Comparison of ENCODE assay signal across 30 cellular contexts in genomic region chr15:76377217-76377616, GRCh38. TPM values are rescaled to one million over a fixed set of nuclear protein-coding genes. Genes with fewer than 3 reads are reported as not detected.
"Had no signal": no experiment of that assay in that cellular context is flagged by ENCODE, and none has a peak within 500 bp of the region (broad histone marks: within the 10 kb centered on the region; RNA-seq: fewer than 3 reads in every experiment).

No MANE protein-coding gene starts in this region.

- FAIRE-seq: colon had no signal

- H3K9me3 Mint-ChIP-seq: immature natural killer cell; naive thymus-derived CD8-positive, alpha-beta T cell; nephron progenitor cell; stimulated activated naive B cell treated with anti-CD40 and anti-IgM and Interleukin-4, amounts not matched to agents 10 μg/mL and 1 μg/mL and 100 μg/mL, for 72 hours; stimulated activated naive CD8-positive, alpha-beta T cell treated with anti-CD3 and anti-CD28 coated beads, Interleukin-15, Interleukin-2, amounts not matched to agents 100 ng/mL and 50 ng/mL, for 24 hours had no signal

- ATAC-seq: esophagus mucosa; foreskin keratinocyte; gastroesophageal sphincter; heart right ventricle; naive thymus-derived CD8-positive, alpha-beta T cell; stimulated activated naive B cell treated with anti-CD40 and anti-IgM and Interleukin-4, amounts not matched to agents 10 μg/mL and 1 μg/mL and 100 μg/mL, for 72 hours had no signal

- H3K4me1 ChIP-seq: foreskin keratinocyte, gastroesophageal sphincter, prostate gland, right atrium auricular region, sigmoid colon, tibial nerve, vagina had no signal

- H3K27me3 Mint-ChIP-seq: naive thymus-derived CD8-positive, alpha-beta T cell; stimulated activated naive B cell treated with anti-CD40 and anti-IgM and Interleukin-4, amounts not matched to agents 10 μg/mL and 1 μg/mL and 100 μg/mL, for 72 hours; stimulated activated naive CD8-positive, alpha-beta T cell treated with anti-CD3 and anti-CD28 coated beads, Interleukin-15, Interleukin-2, amounts not matched to agents 100 ng/mL and 50 ng/mL, for 24 hours had no signal

- H3K9me3 ChIP-seq: gastroesophageal sphincter, heart right ventricle, prostate gland, right atrium auricular region, sigmoid colon, spleen, thoracic aorta, tibial nerve, vagina had no signal

- H3K4me1 Mint-ChIP-seq: immature natural killer cell; naive thymus-derived CD8-positive, alpha-beta T cell; stimulated activated naive B cell treated with anti-CD40 and anti-IgM and Interleukin-4, amounts not matched to agents 10 μg/mL and 1 μg/mL and 100 μg/mL, for 72 hours had no signal

- H3K27me3 ChIP-seq: dorsolateral prefrontal cortex, foreskin keratinocyte, gastroesophageal sphincter, heart right ventricle, right atrium auricular region, sigmoid colon, spleen, tibial nerve, vagina had no signal

- H3K4me3 Mint-ChIP-seq: immature natural killer cell; naive thymus-derived CD8-positive, alpha-beta T cell; nephron progenitor cell; stimulated activated naive B cell treated with anti-CD40 and anti-IgM and Interleukin-4, amounts not matched to agents 10 μg/mL and 1 μg/mL and 100 μg/mL, for 72 hours; stimulated activated naive CD8-positive, alpha-beta T cell treated with anti-CD3 and anti-CD28 coated beads, Interleukin-15, Interleukin-2, amounts not matched to agents 100 ng/mL and 50 ng/mL, for 24 hours had no signal

- H3K36me3 ChIP-seq: prostate gland, thoracic aorta had no signal

- H3K27ac ChIP-seq: dorsolateral prefrontal cortex, epithelial cell of prostate, foreskin keratinocyte, gastroesophageal sphincter, heart right ventricle, prostate gland, right atrium auricular region, sigmoid colon, spleen, thoracic aorta, tibial nerve, vagina had no signal

- H3K27ac Mint-ChIP-seq: immature natural killer cell; naive thymus-derived CD8-positive, alpha-beta T cell; stimulated activated naive B cell treated with anti-CD40 and anti-IgM and Interleukin-4, amounts not matched to agents 10 μg/mL and 1 μg/mL and 100 μg/mL, for 72 hours; stimulated activated naive CD8-positive, alpha-beta T cell treated with anti-CD3 and anti-CD28 coated beads, Interleukin-15, Interleukin-2, amounts not matched to agents 100 ng/mL and 50 ng/mL, for 24 hours had no signal

- DNase-seq: dorsolateral prefrontal cortex; effector CD4-positive, alpha-beta T cell; foreskin keratinocyte; glutamatergic neuron; heart right ventricle; hypothalamus; immature natural killer cell; islet precursor cell; kidney glomerular epithelial cell; midbrain; naive thymus-derived CD8-positive, alpha-beta T cell; nucleus accumbens; sigmoid colon; spleen; stimulated activated naive B cell treated with anti-CD40 and anti-IgM and Interleukin-4, amounts not matched to agents 10 μg/mL and 1 μg/mL and 100 μg/mL, for 72 hours had no signal

- H3K4me3 ChIP-seq: dorsolateral prefrontal cortex, gastroesophageal sphincter, heart right ventricle, prostate gland, right atrium auricular region, sigmoid colon, spleen, thoracic aorta, tibial nerve, vagina had no signal

RNA-seq across cellular contexts. Expression of gene ISL2, which starts 40.6 kb away (rescaled TPM):
- total RNA-seq: cerebellum; esophagus mucosa; lower leg skin; naive thymus-derived CD8-positive, alpha-beta T cell; osteocyte; right atrium auricular region; skeletal muscle tissue; thoracic aorta; tibial nerve had no signal
- polyA plus RNA-seq: heart right ventricle; immature natural killer cell; naive thymus-derived CD8-positive, alpha-beta T cell had no signal
